In the genomic region with DNA sequence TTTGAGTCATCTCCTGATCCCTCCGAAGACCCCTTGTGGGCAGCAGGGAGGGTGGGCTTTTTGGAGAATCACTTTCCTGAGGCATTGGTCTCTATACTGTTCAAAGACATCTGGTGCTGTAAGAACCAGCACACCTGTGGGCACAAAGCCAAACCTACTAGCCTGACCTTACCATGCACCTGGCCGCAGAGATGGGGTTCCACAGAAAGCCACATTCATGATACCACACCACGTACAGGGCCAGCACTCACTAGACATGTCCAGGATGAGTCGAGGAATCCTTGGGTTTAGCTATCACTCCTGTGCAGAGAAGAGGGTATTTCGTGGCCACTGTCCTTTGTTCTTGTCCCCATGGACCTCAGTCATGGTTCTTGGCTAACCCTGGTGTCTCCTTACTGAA, we compare ENCODE assay signal across 15 cellular contexts.
"Had no signal": no experiment of that assay in that cellular context is flagged by ENCODE, and none has a peak within 500 bp of the region (broad histone marks: within the 10 kb centered on the region; RNA-seq: fewer than 3 reads in every experiment).

No MANE protein-coding gene starts in this region.

- H3K27ac ChIP-seq: dorsolateral prefrontal cortex, gastroesophageal sphincter, testis, tibial nerve had no signal

- DNase-seq: cortex of kidney; effector CD8-positive, alpha-beta T cell; immature natural killer cell; left cardiac atrium; mammary epithelial cell; naive thymus-derived CD4-positive, alpha-beta T cell; nephron progenitor cell; right cardiac atrium; stimulated activated CD4-positive, alpha-beta T cell treated with anti-CD3 and anti-CD28 coated beads, Interleukin-4, amount 100 ng/mL, for 1 hour; testis had no signal

- H3K4me3 ChIP-seq: dorsolateral prefrontal cortex, gastroesophageal sphincter, testis, tibial nerve had no signal

- ATAC-seq: esophagus mucosa; gastroesophageal sphincter; left cardiac atrium; naive thymus-derived CD4-positive, alpha-beta T cell; right cardiac atrium; stimulated activated memory B cell treated with anti-CD40 and anti-IgM and Interleukin-4, amounts not matched to agents 10 μg/mL and 1 μg/mL and 100 μg/mL, for 72 hours had no signal

- H3K9me3 ChIP-seq: testis had no signal

- H3K4me1 ChIP-seq: gastroesophageal sphincter, testis, tibial nerve had no signal

- H3K36me3 ChIP-seq: gastroesophageal sphincter, tibial nerve had no signal

- H3K27me3 ChIP-seq: dorsolateral prefrontal cortex, testis, tibial nerve had no signal
